In the genomic region with DNA sequence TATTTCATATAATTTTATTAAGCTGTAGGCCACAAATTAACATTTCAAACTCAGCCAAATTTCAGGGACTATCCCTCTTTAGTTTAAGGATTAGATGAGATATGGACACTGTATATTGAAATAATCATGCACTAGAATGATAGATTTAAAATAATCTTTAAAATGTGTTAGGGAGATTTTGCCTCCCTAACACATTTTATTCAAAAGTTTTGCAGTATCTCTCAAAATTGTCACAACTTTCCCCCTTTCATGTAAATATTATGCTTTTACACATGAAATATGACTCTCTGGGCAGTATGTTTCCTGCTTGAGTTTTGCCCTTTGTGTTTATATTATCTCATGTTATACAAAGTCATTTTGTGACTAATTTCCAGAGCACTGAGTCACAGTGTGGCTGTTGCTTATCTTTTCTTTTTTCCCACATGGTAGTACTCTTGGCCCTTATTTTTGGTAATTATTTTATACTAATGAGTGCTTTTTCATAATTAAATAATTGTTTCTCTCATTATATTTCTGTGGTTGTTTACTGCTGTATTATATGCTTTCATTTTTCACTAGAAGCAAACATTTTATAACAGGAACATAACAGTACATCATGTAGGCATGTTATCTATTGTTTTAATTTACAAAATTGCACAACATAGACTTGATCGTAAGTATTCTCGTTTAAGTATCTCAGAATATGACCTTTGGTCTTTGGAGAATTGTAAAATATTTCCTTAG, we compare ENCODE assay signal across 1 cellular context.
TF ChIP-seq lines count a peak whose summit lies in the region.

No MANE protein-coding gene starts in this region.

TF ChIP-seq in liver, 16 proteins besides CTCF, POLR2A, EP300 and RAD21:
- no peak for TF ChIP-seq ATF3 (IDR thresholded peaks at IDR 0.05)
- peak; percentile 12 for TF ChIP-seq MAX (IDR thresholded peaks at IDR 0.05)
